Comparison of ENCODE assay signal across 23 cellular contexts in the genomic region with DNA sequence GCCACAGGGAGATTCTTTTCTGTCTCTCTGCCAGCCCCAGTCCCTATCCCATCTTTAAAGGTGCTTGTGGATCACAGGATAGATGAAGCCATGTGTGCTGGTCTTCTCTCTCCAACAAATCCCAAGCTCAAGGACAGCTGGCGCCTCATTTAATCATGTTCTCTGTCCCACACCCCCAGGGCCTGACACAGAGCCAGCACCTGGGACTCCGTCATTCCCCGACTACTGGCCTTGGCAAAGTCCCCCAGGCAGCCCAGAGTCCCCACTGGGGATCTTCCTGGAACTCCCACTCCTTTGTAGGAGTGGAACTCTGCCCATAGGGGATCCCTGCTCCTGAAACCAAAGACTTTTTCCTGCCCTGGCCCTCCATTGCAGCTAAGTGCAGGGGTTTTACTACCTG.
"Had no signal": no experiment of that assay in that cellular context is flagged by ENCODE, and none has a peak within 500 bp of the region (broad histone marks: within the 10 kb centered on the region; RNA-seq: fewer than 3 reads in every experiment).

No MANE protein-coding gene starts in this region.

- H3K27ac ChIP-seq: dorsolateral prefrontal cortex, lower lobe of right lung, neural progenitor cell, parathyroid adenoma, right lobe of liver, suprapubic skin, thyroid gland, vagina had no signal

- H3K36me3 ChIP-seq: lower lobe of right lung, neural progenitor cell, right lobe of liver, vagina had no signal

- H3K9me3 ChIP-seq: lower lobe of right lung, mucosa of descending colon, right lobe of liver, suprapubic skin, thyroid gland, vagina had no signal

- DNase-seq: dorsolateral prefrontal cortex; effector CD4-positive, alpha-beta T cell; hypothalamus; immature natural killer cell; islet precursor cell; kidney glomerular epithelial cell; left colon; left ventricle myocardium superior; lower lobe of right lung; mucosa of descending colon; naive thymus-derived CD4-positive, alpha-beta T cell; right lobe of liver; small intestine; stimulated activated CD4-positive, alpha-beta T cell treated with anti-CD3 and anti-CD28 coated beads, Interleukin-15, amount 100 ng/mL, for 24 hours; stimulated activated CD4-positive, alpha-beta T cell treated with anti-CD3 and anti-CD28 coated beads, Interleukin-2, amount 100 ng/mL, for 48 hours; stimulated activated CD8-positive, alpha-beta memory T cell treated with anti-CD3 and anti-CD28 coated beads, Interleukin-4, amount 100 ng/mL, for 48 hours; stimulated activated naive CD4-positive, alpha-beta T cell; stimulated activated naive CD8-positive, alpha-beta T cell treated with anti-CD3 and anti-CD28 coated beads, Interleukin-15, amount 100 ng/mL, for 72 hours; thyroid gland had no signal

- H3K27me3 ChIP-seq: dorsolateral prefrontal cortex, neural progenitor cell, right lobe of liver, suprapubic skin, thyroid gland, vagina had no signal

- ATAC-seq: left colon; left ventricle myocardium superior; lower lobe of right lung; mucosa of descending colon; naive thymus-derived CD4-positive, alpha-beta T cell; right lobe of liver; stimulated activated naive CD8-positive, alpha-beta T cell treated with anti-CD3 and anti-CD28 coated beads, Interleukin-15, amount 100 ng/mL, for 72 hours had no signal

- H3K4me3 ChIP-seq: dorsolateral prefrontal cortex, lower lobe of right lung, mucosa of descending colon, neural progenitor cell, right lobe of liver, suprapubic skin, thyroid gland, vagina had no signal

- H3K4me1 ChIP-seq: lower lobe of right lung, parathyroid adenoma, right lobe of liver, suprapubic skin, thyroid gland, vagina had no signal
